ENCODE assay signal across 21 cellular contexts in the genomic region with DNA sequence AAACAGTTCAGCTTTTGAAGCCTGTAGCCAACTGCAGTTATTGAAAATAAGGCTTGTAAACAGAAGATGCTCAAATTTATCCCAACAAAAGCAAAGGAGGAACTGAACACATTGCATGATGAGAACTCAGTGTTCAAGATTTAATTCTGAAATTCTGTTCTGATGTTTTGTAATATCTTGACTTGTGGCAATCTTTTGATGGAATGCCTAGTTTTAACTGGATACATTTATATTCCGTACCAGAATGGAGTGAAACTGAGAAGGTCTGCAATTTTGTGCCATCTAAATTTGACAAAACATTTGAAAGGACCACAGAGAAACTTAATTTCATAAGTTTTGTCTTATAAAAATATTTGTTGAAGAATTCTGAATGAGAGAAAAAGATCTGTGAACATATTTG. TPM values are rescaled to one million over a fixed set of nuclear protein-coding genes. Genes with fewer than 3 reads are reported as not detected.
A peak's percentile ranks its signal among the peaks of the same experiment; 100 is the strongest.
DNase-seq lines count a peak whose midpoint lies in the region; ATAC-seq and TF ChIP-seq lines count a peak whose summit lies in the region.
"Had no signal": no experiment of that assay in that cellular context is flagged by ENCODE, and none has a peak within 500 bp of the region (broad histone marks: within the 10 kb centered on the region; RNA-seq: fewer than 3 reads in every experiment).

No MANE protein-coding gene starts in this region.

- no peak for ATAC-seq in activated CD8-positive, alpha-beta T cell treated with anti-CD3 and anti-CD28 coated beads for 36 hours
- no peak for ATAC-seq in activated CD8-positive, alpha-beta T cell treated with anti-CD3 and anti-CD28 coated beads, Interleukin-2, amount 10 ng/mL, durations not matched to agents 7 days and 5 days
- ATAC-seq in CD4-positive, alpha-beta T cell (ENCODE audit: poor library complexity), result no peak
- ATAC-seq: GM12878, HepG2 had no signal

- no peak overlapping the region for H3K27ac ChIP-seq in CD4-positive, alpha-beta T cell (ENCODE audit: low read depth, low read length)
- no peak overlapping the region for H3K27ac ChIP-seq in tibial artery
- H3K27ac ChIP-seq in stomach, result no peak overlapping the region
- H3K27ac ChIP-seq: C4-2B, Peyer's patch had no signal

- no peak overlapping the region for H3K4me3 Mint-ChIP-seq in activated CD8-positive, alpha-beta T cell treated with anti-CD3 and anti-CD28 coated beads for 36 hours
- H3K4me3 Mint-ChIP-seq in activated CD8-positive, alpha-beta T cell treated with anti-CD3 and anti-CD28 coated beads, Interleukin-2, amount 10 ng/mL, durations not matched to agents 7 days and 5 days, result no peak overlapping the region
- H3K4me3 Mint-ChIP-seq in CD4-positive, alpha-beta T cell, result peak overlapping the region; percentile 44
- peak overlapping the region; percentile 27 for H3K4me3 Mint-ChIP-seq in activated naive CD8-positive, alpha-beta T cell
- peak overlapping the region in 2 of 5 donors; percentile 1 to 5 for H3K4me3 Mint-ChIP-seq in immature natural killer cell

- TF ChIP-seq CTCF in activated CD8-positive, alpha-beta T cell treated with anti-CD3 and anti-CD28 coated beads for 36 hours (IDR thresholded peaks at IDR 0.05), result no peak
- no peak for TF ChIP-seq CTCF in CD4-positive, alpha-beta T cell (IDR thresholded peaks at IDR 0.05)
- TF ChIP-seq CTCF in tibial artery (IDR thresholded peaks at IDR 0.05) (no peak), stomach (IDR thresholded peaks at IDR 0.05) (no peak)

- POLR2A ChIA-PET in activated CD8-positive, alpha-beta T cell treated with anti-CD3 and anti-CD28 coated beads for 36 hours (lab: Charles Lee), result interaction anchor here (1.6 to 3.9 kb wide), 3 partner anchors 11 to 151 kb away, joined by 3 to 14 read pairs (median 5); no protein-coding TSS in a partner anchor
- POLR2A ChIA-PET in activated CD8-positive, alpha-beta T cell treated with anti-CD3 and anti-CD28 coated beads, Interleukin-2, amount 10 ng/mL, durations not matched to agents 7 days and 5 days (lab: Charles Lee), result no interaction called here
- POLR2A ChIA-PET in CD4-positive, alpha-beta T cell (lab: Charles Lee), result interaction anchor here (0.8 to 2.4 kb wide), 5 partner anchors 12 to 134 kb away, joined by 3 to 6 read pairs (median 3); no protein-coding TSS in a partner anchor

- CTCF ChIA-PET in activated CD8-positive, alpha-beta T cell treated with anti-CD3 and anti-CD28 coated beads for 36 hours (lab: Charles Lee), result interaction anchor here (1.1 to 1.3 kb wide), 2 partner anchors 134 to 190 kb away, joined by 3 read pairs; no protein-coding TSS in a partner anchor
- CTCF ChIA-PET in activated CD8-positive, alpha-beta T cell treated with anti-CD3 and anti-CD28 coated beads, Interleukin-2, amount 10 ng/mL, durations not matched to agents 7 days and 5 days (lab: Charles Lee), result interaction anchor here (0.9 to 2.2 kb wide), 2 partner anchors 9 to 12 kb away, joined by 3 to 8 read pairs; no protein-coding TSS in a partner anchor
- CTCF ChIA-PET in CD4-positive, alpha-beta T cell (lab: Charles Lee), result interaction anchor here (1.0 kb wide), 1 partner anchor 188 kb away, joined by 3 read pairs; no protein-coding TSS in a partner anchor

- no peak for DNase-seq in activated CD8-positive, alpha-beta T cell treated with anti-CD3 and anti-CD28 coated beads for 36 hours
- DNase-seq in activated CD8-positive, alpha-beta T cell treated with anti-CD3 and anti-CD28 coated beads, Interleukin-2, amount 10 ng/mL, durations not matched to agents 7 days and 5 days, result no peak
- DNase-seq in CD4-positive, alpha-beta T cell, result no peak
- DNase-seq in immature natural killer cell, result no peak
- DNase-seq in NCI-H226, result no peak
- no peak for DNase-seq in tibial artery
- no peak for DNase-seq in stomach
- DNase-seq: Calu3, HCEC 1CT, MM.1S, NCI-H1105 treated with DMSO at 0.1 percent for 48 hours, NCI-H187 treated with DMSO at 0.1 percent for 48 hours, NCI-H2171 treated with DMSO at 0.1 percent for 48 hours, NCI-H510A, Peyer's patch, Right ventricle myocardium superior had no signal

- peaks cover 92% of the 10 kb centered on the region for H3K4me1 Mint-ChIP-seq in activated CD8-positive, alpha-beta T cell treated with anti-CD3 and anti-CD28 coated beads for 36 hours (ENCODE audit: low read depth)
- H3K4me1 Mint-ChIP-seq in activated CD8-positive, alpha-beta T cell treated with anti-CD3 and anti-CD28 coated beads, Interleukin-2, amount 10 ng/mL, durations not matched to agents 7 days and 5 days (ENCODE audit: low read depth), result peaks cover 86% of the 10 kb centered on the region
- peaks cover 100% of the 10 kb centered on the region for H3K4me1 Mint-ChIP-seq in CD4-positive, alpha-beta T cell (ENCODE audit: low read depth)
- peaks cover 43% of the 10 kb centered on the region for H3K4me1 Mint-ChIP-seq in activated naive CD8-positive, alpha-beta T cell (ENCODE audit: low read depth)
- H3K4me1 Mint-ChIP-seq in immature natural killer cell, result peaks cover 0 to 94% of the 10 kb centered on the region in 2 donors

- H3K9me3 ChIP-seq in CD4-positive, alpha-beta T cell (ENCODE audit: control insufficient read depth, low read length), result no peaks in the 10 kb centered on the region
- H3K9me3 ChIP-seq in tibial artery (no peaks in the 10 kb centered on the region), stomach (no peaks in the 10 kb centered on the region)
- H3K9me3 ChIP-seq: Peyer's patch had no signal

- peaks cover 73% of the 10 kb centered on the region for H3K36me3 Mint-ChIP-seq in activated CD8-positive, alpha-beta T cell treated with anti-CD3 and anti-CD28 coated beads for 36 hours (ENCODE audit: low read depth)
- H3K36me3 Mint-ChIP-seq in activated CD8-positive, alpha-beta T cell treated with anti-CD3 and anti-CD28 coated beads, Interleukin-2, amount 10 ng/mL, durations not matched to agents 7 days and 5 days (ENCODE audit: low read depth), result peaks cover 37% of the 10 kb centered on the region
- peaks cover 37% of the 10 kb centered on the region for H3K36me3 Mint-ChIP-seq in CD4-positive, alpha-beta T cell (ENCODE audit: low read depth)
- peaks cover 31% of the 10 kb centered on the region for H3K36me3 Mint-ChIP-seq in activated naive CD8-positive, alpha-beta T cell
- H3K36me3 Mint-ChIP-seq in immature natural killer cell, result peaks cover 0 to 3% (median 0%) of the 10 kb centered on the region in 3 donors

- no peak for TF ChIP-seq POLR2A in stomach (IDR thresholded peaks at IDR 0.05)

- H3K4me1 ChIP-seq in tibial artery (no peaks in the 10 kb centered on the region), stomach (peaks cover 5 to 73% (median 37%) of the 10 kb centered on the region in 4 donors)

- H3K9me3 Mint-ChIP-seq in activated CD8-positive, alpha-beta T cell treated with anti-CD3 and anti-CD28 coated beads for 36 hours, result no peaks in the 10 kb centered on the region
- H3K9me3 Mint-ChIP-seq in activated CD8-positive, alpha-beta T cell treated with anti-CD3 and anti-CD28 coated beads, Interleukin-2, amount 10 ng/mL, durations not matched to agents 7 days and 5 days (ENCODE audit: insufficient read depth), result no peaks in the 10 kb centered on the region
- no peaks in the 10 kb centered on the region for H3K9me3 Mint-ChIP-seq in CD4-positive, alpha-beta T cell
- H3K9me3 Mint-ChIP-seq in activated naive CD8-positive, alpha-beta T cell (ENCODE audit: low read depth), result no peaks in the 10 kb centered on the region
- H3K9me3 Mint-ChIP-seq in immature natural killer cell, result no peaks in the 10 kb centered on the region

- 84 to 100% (median 90%) methylated on average over 1 of the region's 1 CpG for WGBS in stomach, 5 donors

- H3K27me3 ChIP-seq in CD4-positive, alpha-beta T cell (ENCODE audit: control insufficient read depth, insufficient read depth, low read length), result no peaks in the 10 kb centered on the region
- H3K27me3 ChIP-seq in tibial artery (no peaks in the 10 kb centered on the region), stomach (no peaks in the 10 kb centered on the region)
- H3K27me3 ChIP-seq: Peyer's patch had no signal

- H3K27ac Mint-ChIP-seq in activated CD8-positive, alpha-beta T cell treated with anti-CD3 and anti-CD28 coated beads for 36 hours, result peak overlapping the region; percentile 65
- no peak overlapping the region for H3K27ac Mint-ChIP-seq in activated CD8-positive, alpha-beta T cell treated with anti-CD3 and anti-CD28 coated beads, Interleukin-2, amount 10 ng/mL, durations not matched to agents 7 days and 5 days
- no peak overlapping the region for H3K27ac Mint-ChIP-seq in CD4-positive, alpha-beta T cell
- H3K27ac Mint-ChIP-seq in activated naive CD8-positive, alpha-beta T cell, result peak overlapping the region; percentile 75
- H3K27ac Mint-ChIP-seq in immature natural killer cell, result peak overlapping the region in 5 of 6 donors; percentile 5 to 73 (median 58)

- H3K27me3 Mint-ChIP-seq in activated CD8-positive, alpha-beta T cell treated with anti-CD3 and anti-CD28 coated beads for 36 hours, result no peaks in the 10 kb centered on the region
- no peaks in the 10 kb centered on the region for H3K27me3 Mint-ChIP-seq in activated CD8-positive, alpha-beta T cell treated with anti-CD3 and anti-CD28 coated beads, Interleukin-2, amount 10 ng/mL, durations not matched to agents 7 days and 5 days (ENCODE audit: low read depth)
- H3K27me3 Mint-ChIP-seq in CD4-positive, alpha-beta T cell, result no peaks in the 10 kb centered on the region
- no peaks in the 10 kb centered on the region for H3K27me3 Mint-ChIP-seq in activated naive CD8-positive, alpha-beta T cell
- H3K27me3 Mint-ChIP-seq in immature natural killer cell (ENCODE audit: low read depth in 3 of 3), result peaks cover 0 to 13% (median 8%) of the 10 kb centered on the region in 3 donors

- H3K4me3 ChIP-seq in tibial artery (no peak overlapping the region), stomach (no peak overlapping the region)
- H3K4me3 ChIP-seq: GM12878, Peyer's patch had no signal

- no peak for TF ChIP-seq EP300 in stomach (IDR thresholded peaks at IDR 0.05)

- no peaks in the 10 kb centered on the region for H3K36me3 ChIP-seq in tibial artery
- H3K36me3 ChIP-seq in stomach, result no peaks in the 10 kb centered on the region
- H3K36me3 ChIP-seq: Peyer's patch had no signal

- intact Hi-C loops in activated CD8-positive, alpha-beta T cell treated with anti-CD3 and anti-CD28 coated beads for 36 hours (cut with micrococcal nuclease), result no loop called here
- intact Hi-C loops in CD4-positive, alpha-beta T cell (cut with DNase I, micrococcal nuclease), result no loop called here
- intact Hi-C loops in tibial artery (cut with DNase I; ENCODE audit: low total_unique reads) (no loop called here), stomach (cut with DNase I; ENCODE audit: low total_unique reads) (no loop called here)

RNA-seq across cellular contexts. Expression of a gene that starts 17.5 kb away (rescaled TPM):
- 100 to 1,000 TPM; 384 to 386 TPM for total RNA-seq in activated CD8-positive, alpha-beta T cell treated with anti-CD3 and anti-CD28 coated beads for 36 hours
- 100 to 1,000 TPM; 148 to 154 TPM for total RNA-seq in activated CD8-positive, alpha-beta T cell treated with anti-CD3 and anti-CD28 coated beads, Interleukin-2, amount 10 ng/mL, durations not matched to agents 7 days and 5 days
- 100 to 1,000 TPM; 419 TPM for total RNA-seq in CD4-positive, alpha-beta T cell
- polyA plus RNA-seq in immature natural killer cell, result 100 to 1,000 TPM; 358 to 488 (median 414) TPM
- total RNA-seq in stomach, result 100 to 1,000 TPM in 2 of 5 donors, 10 to 100 TPM in 2, 1 to 10 TPM in 1; 8.4 to 146 (median 81.7) TPM
- 10 to 100 TPM; 15.8 to 22.7 (median 18.0) TPM for polyA plus RNA-seq in stomach
- total RNA-seq: G401 had no signal

Comparison
In these comparisons a context has a peak if more than half of its experiments do, and no peak if none do; other contexts are left out.
1. H3K27ac Mint-ChIP-seq: peak in activated CD8-positive, alpha-beta T cell treated with anti-CD3 and anti-CD28 coated beads for 36 hours (single experiment), activated naive CD8-positive, alpha-beta T cell (single experiment) and immature natural killer cell (5 of 6); none in activated CD8-positive, alpha-beta T cell treated with anti-CD3 and anti-CD28 coated beads, Interleukin-2, amount 10 ng/mL, durations not matched to agents 7 days and 5 days (single experiment) and CD4-positive, alpha-beta T cell (single experiment).
2. H3K4me3 Mint-ChIP-seq: peak in CD4-positive, alpha-beta T cell (single experiment) and activated naive CD8-positive, alpha-beta T cell (single experiment); none in activated CD8-positive, alpha-beta T cell treated with anti-CD3 and anti-CD28 coated beads for 36 hours (single experiment) and activated CD8-positive, alpha-beta T cell treated with anti-CD3 and anti-CD28 coated beads, Interleukin-2, amount 10 ng/mL, durations not matched to agents 7 days and 5 days (single experiment).